In the genomic region with DNA sequence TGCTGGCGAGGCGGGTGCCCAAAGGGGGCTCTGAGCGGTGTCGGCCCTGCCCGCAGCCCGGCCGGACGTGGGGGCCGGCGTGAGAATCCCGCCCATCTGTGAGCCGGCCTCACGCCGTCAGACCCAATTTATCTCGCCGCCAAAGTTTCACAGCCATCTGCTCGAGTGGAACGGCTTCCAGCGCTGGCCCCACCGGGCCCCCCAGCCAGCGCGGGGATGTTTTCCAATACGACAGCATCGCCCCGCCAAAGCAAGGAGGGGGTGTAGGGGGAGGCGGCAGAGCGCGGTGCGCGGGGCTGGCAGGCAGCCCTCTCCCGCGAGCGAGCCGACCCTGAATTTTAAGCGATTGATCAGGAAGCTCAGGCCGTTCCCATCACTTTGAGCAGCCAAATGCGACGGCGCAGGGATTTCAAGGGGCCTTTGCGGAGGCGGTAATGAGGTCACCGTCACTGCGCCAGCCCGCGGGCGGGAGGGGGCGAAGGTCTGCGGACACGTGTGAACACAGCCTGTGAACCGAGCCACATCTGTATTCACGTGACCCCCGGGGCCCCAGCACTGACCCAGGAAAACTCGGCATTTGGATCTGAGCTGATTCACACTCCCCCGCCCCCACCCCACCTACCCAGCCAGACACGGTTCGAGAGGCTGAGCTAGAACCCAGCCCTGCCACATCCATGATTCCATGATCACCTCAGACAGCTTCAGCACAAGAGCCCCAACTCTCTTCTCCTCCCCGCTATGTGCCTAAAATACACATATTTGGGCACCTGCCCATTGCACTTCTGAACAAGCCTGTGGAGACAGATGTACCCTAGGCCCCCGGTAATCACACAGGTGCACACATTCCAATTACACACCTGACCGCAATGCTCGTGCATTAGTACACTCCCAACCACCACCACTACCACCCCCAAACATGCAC, we compare ENCODE assay signal across 8 cellular contexts. TPM values are rescaled to one million over a fixed set of nuclear protein-coding genes. Genes with fewer than 3 reads are reported as not detected.
DNase-seq lines count a peak whose midpoint lies in the region; ATAC-seq and TF ChIP-seq lines count a peak whose summit lies in the region.

No MANE protein-coding gene starts in this region.

- peak overlapping the region; percentile 82 for H3K4me2 ChIP-seq in Loucy (ENCODE audit: low read depth, low read length, poor library complexity, severe bottlenecking)

- no peaks in the 10 kb centered on the region for H3F3A ChIP-seq in Loucy (ENCODE audit: low read depth)

- peak overlapping the region; percentile 76 for H3K4me3 ChIP-seq in ACC112 (ENCODE audit: low read depth, low read length)
- H3K4me3 ChIP-seq in Loucy (ENCODE audit: low read length, poor library complexity, severe bottlenecking), result peak overlapping the region; percentile 72
- peak overlapping the region; percentile 38 for H3K4me3 ChIP-seq in suprapubic skin

- 10% methylated on average over 16 of the region's 60 CpGs for WGBS in suprapubic skin

- H3K27ac ChIP-seq in ACC112 (ENCODE audit: low read depth, low read length), result peak overlapping the region; percentile 83
- H3K27ac ChIP-seq in suprapubic skin, result no peak overlapping the region

- H3K4me3 Mint-ChIP-seq in naive thymus-derived CD8-positive, alpha-beta T cell, result peak overlapping the region; percentile 85 to 98 (median 94)

- H3K27ac Mint-ChIP-seq in naive thymus-derived CD8-positive, alpha-beta T cell, result peak overlapping the region; percentile 4 to 97 (median 80)

- H4K20me1 ChIP-seq in Loucy (ENCODE audit: insufficient read depth, low read length, poor library complexity, severe bottlenecking), result no peaks in the 10 kb centered on the region

- no peaks in the 10 kb centered on the region for H3K9me2 ChIP-seq in Loucy (replicated peaks; ENCODE audit: low read depth, low read length)

- H3K9me3 ChIP-seq in Loucy (ENCODE audit: insufficient read depth, low read depth, low read length) (no peaks in the 10 kb centered on the region), suprapubic skin (no peaks in the 10 kb centered on the region)

- POLR2A ChIA-PET in naive thymus-derived CD8-positive, alpha-beta T cell (lab: Charles Lee), result interaction anchor here (0.5 to 1.6 kb wide), 6 partner anchors 37 to 435 kb away, joined by 3 to 7 read pairs (median 4); no protein-coding TSS in a partner anchor

- H3K79me2 ChIP-seq in ACC112 (ENCODE audit: control insufficient read depth, insufficient read depth, low read length, unreplicated experiment) (no peaks in the 10 kb centered on the region), Loucy (ENCODE audit: insufficient read depth, low read length) (no peaks in the 10 kb centered on the region)

- TF ChIP-seq CTCF in Loucy (conservative IDR thresholded peaks at IDR 0.05; ENCODE audit: low read length), result no peak
- TF ChIP-seq CTCF in suprapubic skin (IDR thresholded peaks at IDR 0.05), result no peak

- H3K9me3 Mint-ChIP-seq in naive thymus-derived CD8-positive, alpha-beta T cell, result no peaks in the 10 kb centered on the region

- TF ChIP-seq POLR2A in erythroblast (IDR thresholded peaks at IDR 0.05; ENCODE audit: low read length), result no peak
- TF ChIP-seq POLR2A in suprapubic skin (IDR thresholded peaks at IDR 0.05), result no peak

- ATAC-seq in GM19025 (IDR thresholded peaks at IDR 0.05; ENCODE audit: low read depth, unreplicated experiment) (peak; percentile 14), GM19455 (IDR thresholded peaks at IDR 0.05; ENCODE audit: unreplicated experiment) (no peak)
- peak; percentile 51 for ATAC-seq in naive thymus-derived CD8-positive, alpha-beta T cell

- H3K9ac ChIP-seq in Loucy (ENCODE audit: low read depth, low read length, poor library complexity, severe bottlenecking), result peak overlapping the region; percentile 76

- peaks cover 0 to 12% (median 5%) of the 10 kb centered on the region in 5 donors for H3K27me3 Mint-ChIP-seq in naive thymus-derived CD8-positive, alpha-beta T cell

- peak overlapping the region; percentile 81 for H2AFZ ChIP-seq in ACC112 (ENCODE audit: low read length, unreplicated experiment)
- peak overlapping the region; percentile 68 for H2AFZ ChIP-seq in Loucy (ENCODE audit: low read length)

- peaks cover 21 to 35% (median 23%) of the 10 kb centered on the region in 4 donors for H3K4me1 Mint-ChIP-seq in naive thymus-derived CD8-positive, alpha-beta T cell

- H3K4me1 ChIP-seq in ACC112 (ENCODE audit: control insufficient read depth, insufficient read depth, low read length, unreplicated experiment) (peaks cover 34% of the 10 kb centered on the region), Loucy (ENCODE audit: insufficient read depth, low read length, poor library complexity, severe bottlenecking) (peaks cover 41% of the 10 kb centered on the region), suprapubic skin (peaks cover 38% of the 10 kb centered on the region)

- DNase-seq in activated CD8-positive, alpha-beta memory T cell treated with anti-CD3 and anti-CD28 coated beads, Interleukin-2, amount 50 U/mL, for 48 hours, result peak; percentile 78
- DNase-seq in erythroblast (lab: John Stamatoyannopoulos, UW), result peak; percentile 12 to 15
- peak in 9 of 10 donors; percentile 25 to 50 (median 45) for DNase-seq in naive thymus-derived CD8-positive, alpha-beta T cell
- DNase-seq in suprapubic skin (ENCODE audit: low spot score in 2 of 2), result no peak

- H3K27me3 ChIP-seq in ACC112 (ENCODE audit: insufficient read depth, low read length) (no peaks in the 10 kb centered on the region), Loucy (ENCODE audit: insufficient read depth, low read length, poor library complexity, severe bottlenecking) (no peaks in the 10 kb centered on the region), suprapubic skin (peaks cover 39% of the 10 kb centered on the region)

- no peaks in the 10 kb centered on the region for H3K36me3 Mint-ChIP-seq in naive thymus-derived CD8-positive, alpha-beta T cell

- no peaks in the 10 kb centered on the region for H3K36me3 ChIP-seq in ACC112 (ENCODE audit: insufficient read depth, low read length)
- H3K36me3 ChIP-seq in Loucy (ENCODE audit: insufficient read depth, low read length), result no peaks in the 10 kb centered on the region
- no peaks in the 10 kb centered on the region for H3K36me3 ChIP-seq in suprapubic skin

- TF ChIP-seq EP300 in suprapubic skin (IDR thresholded peaks at IDR 0.05), result no peak

RNA-seq across cellular contexts. Expression of a gene that starts 47.8 kb away (rescaled TPM):
- under 1 TPM; 0.08 to 0.19 TPM for total RNA-seq in naive thymus-derived CD8-positive, alpha-beta T cell
- under 1 TPM in 1 of 3 donors, not detected in 2; 0.08 TPM for polyA plus RNA-seq in naive thymus-derived CD8-positive, alpha-beta T cell
- under 1 TPM in 3 of 4 donors, not detected in 1; 0.08 to 0.13 (median 0.10) TPM for total RNA-seq in suprapubic skin

Comparison
In these comparisons a context has a peak if more than half of its experiments do, and no peak if none do; other contexts are left out.
1. DNase-seq: peak in activated CD8-positive, alpha-beta memory T cell treated with anti-CD3 and anti-CD28 coated beads, Interleukin-2, amount 50 U/mL, for 48 hours (single experiment), erythroblast (2 of 2) and naive thymus-derived CD8-positive, alpha-beta T cell (9 of 10); none in suprapubic skin (0 of 2).
2. Peak in every context shown above with its lines, with median percentiles within 50 percentile points of each other: H3K4me3 ChIP-seq.